ENCODE assay signal across 20 cellular contexts in the genomic region with DNA sequence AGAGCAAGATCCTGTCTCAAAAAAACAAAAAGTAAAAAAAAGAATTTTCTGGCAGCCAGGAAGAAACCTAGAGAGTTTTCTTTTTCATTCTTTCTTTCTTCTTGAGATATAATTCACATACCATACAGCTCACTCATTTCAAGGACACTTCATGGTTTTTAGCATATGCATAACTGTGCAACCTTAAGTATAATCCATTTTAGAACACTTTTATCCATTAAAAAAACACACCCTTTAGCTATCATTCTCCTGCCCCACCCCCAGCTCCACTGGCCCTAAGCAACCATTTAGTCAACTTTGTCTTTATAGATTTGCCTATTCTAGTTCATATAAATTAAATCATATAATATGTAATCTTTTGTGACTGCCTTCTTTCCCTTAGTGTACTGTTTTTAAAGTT. TPM values are rescaled to one million over a fixed set of nuclear protein-coding genes. Genes with fewer than 3 reads are reported as not detected.
A peak's percentile ranks its signal among the peaks of the same experiment; 100 is the strongest.
DNase-seq lines count a peak whose midpoint lies in the region; FAIRE-seq and TF ChIP-seq lines count a peak whose summit lies in the region.
"Had no signal": no experiment of that assay in that cellular context is flagged by ENCODE, and none has a peak within 500 bp of the region (broad histone marks: within the 10 kb centered on the region; RNA-seq: fewer than 3 reads in every experiment).

No MANE protein-coding gene starts in this region.

- H3K9me3 Mint-ChIP-seq in HFFc6 (peaks cover 4% of the 10 kb centered on the region), astrocyte (ENCODE audit: unreplicated experiment) (peaks cover 9% of the 10 kb centered on the region), type B pancreatic cell (peaks cover 3% of the 10 kb centered on the region)

- peaks cover 56% of the 10 kb centered on the region for H3K4me1 Mint-ChIP-seq in HFFc6 (ENCODE audit: low read depth)
- H3K4me1 Mint-ChIP-seq in astrocyte (ENCODE audit: low read depth, unreplicated experiment): peaks cover 21% of the 10 kb centered on the region
- peaks cover 5% of the 10 kb centered on the region for H3K4me1 Mint-ChIP-seq in type B pancreatic cell (ENCODE audit: unreplicated experiment)
- H3K4me1 Mint-ChIP-seq: CD8-positive, alpha-beta memory T cell; GM23338 had no signal

- H3K79me1 ChIP-seq in mesenchymal stem cell (replicated peaks; ENCODE audit: low read length, poor library complexity, severe bottlenecking): no peaks in the 10 kb centered on the region

- H3K36me3 ChIP-seq in astrocyte (ENCODE audit: insufficient read depth, low read length) (no peaks in the 10 kb centered on the region), mesenchymal stem cell (ENCODE audit: control insufficient read depth in 1 of 2, insufficient read depth in 2 of 2, low read depth in 1 of 2, low read length in 2 of 2) (no peaks in the 10 kb centered on the region)
- no peaks in the 10 kb centered on the region for H3K36me3 ChIP-seq in effector memory CD4-positive, alpha-beta T cell (ENCODE audit: control insufficient read depth, insufficient read depth, low read length)
- H3K36me3 ChIP-seq: BLaER1 had no signal

- H3K4ac ChIP-seq in mesenchymal stem cell (ENCODE audit: low read depth in 1 of 2, low read length in 2 of 2): no peak overlapping the region

- no peak overlapping the region for H3K14ac ChIP-seq in mesenchymal stem cell (ENCODE audit: low read length in 2 of 2)

- no peak overlapping the region for H4K91ac ChIP-seq in mesenchymal stem cell (ENCODE audit: low read length)

- H3K9me3 ChIP-seq in astrocyte (ENCODE audit: insufficient read depth, low read depth, low read length) (no peaks in the 10 kb centered on the region), mesenchymal stem cell (ENCODE audit: control insufficient read depth, low read length) (peaks cover 7% of the 10 kb centered on the region)
- H3K9me3 ChIP-seq in effector memory CD4-positive, alpha-beta T cell (ENCODE audit: control insufficient read depth, low read length): no peaks in the 10 kb centered on the region

- peak overlapping the region; percentile 37; the same call in 1 of the 2 replicates for H3K4me3 Mint-ChIP-seq in HFFc6
- H3K4me3 Mint-ChIP-seq in astrocyte (ENCODE audit: unreplicated experiment): no peak overlapping the region
- no peak overlapping the region for H3K4me3 Mint-ChIP-seq in type B pancreatic cell
- H3K4me3 Mint-ChIP-seq: CD8-positive, alpha-beta memory T cell; GM23338 had no signal

- no peaks in the 10 kb centered on the region for H3K27me3 ChIP-seq in astrocyte (ENCODE audit: insufficient read depth, low read length)
- H3K27me3 ChIP-seq in mesenchymal stem cell (ENCODE audit: control insufficient read depth in 1 of 2, insufficient read depth in 1 of 2, low read length in 2 of 2): no peaks in the 10 kb centered on the region
- no peaks in the 10 kb centered on the region for H3K27me3 ChIP-seq in effector memory CD4-positive, alpha-beta T cell (replicated peaks; ENCODE audit: control insufficient read depth, insufficient read depth, low read length, poor library complexity, severe bottlenecking)
- no peaks in the 10 kb centered on the region for H3K27me3 ChIP-seq in dorsolateral prefrontal cortex
- H3K27me3 ChIP-seq: BLaER1 had no signal

- FAIRE-seq in astrocyte (lab: Jason Lieb, UNC): no peak
- FAIRE-seq: K562 had no signal

- no peak overlapping the region for H2AFZ ChIP-seq in astrocyte (ENCODE audit: low read depth, low read length)
- H2AFZ ChIP-seq in mesenchymal stem cell (ENCODE audit: low read depth, low read length): no peak overlapping the region
- H2AFZ ChIP-seq: GM23338 had no signal

- H3K36me3 Mint-ChIP-seq in HFFc6 (ENCODE audit: low read depth): peaks cover 4% of the 10 kb centered on the region
- no peaks in the 10 kb centered on the region for H3K36me3 Mint-ChIP-seq in astrocyte (ENCODE audit: low read depth, unreplicated experiment)
- H3K36me3 Mint-ChIP-seq in type B pancreatic cell: peaks cover 3% of the 10 kb centered on the region

- H3K27ac ChIP-seq in astrocyte (ENCODE audit: low read depth, low read length) (peak overlapping the region; percentile 11), mesenchymal stem cell (ENCODE audit: low read length, poor library complexity, severe bottlenecking) (peak overlapping the region; percentile 54), dorsolateral prefrontal cortex (no peak overlapping the region)
- no peak overlapping the region for H3K27ac ChIP-seq in effector memory CD4-positive, alpha-beta T cell (ENCODE audit: insufficient read depth, low read length, poor library complexity, severe bottlenecking)
- H3K27ac ChIP-seq: BLaER1, HL-60 had no signal

- H2BK120ac ChIP-seq in mesenchymal stem cell (ENCODE audit: low read depth, low read length): no peak overlapping the region

- no peak overlapping the region for H2AK5ac ChIP-seq in mesenchymal stem cell (ENCODE audit: low read length, severe bottlenecking)

- no peak overlapping the region for H2BK5ac ChIP-seq in mesenchymal stem cell (ENCODE audit: low read depth, low read length, poor library complexity, severe bottlenecking)

- DNase-seq in AG10803 (ENCODE audit: low read depth) (peak; percentile 30), HFFc6 (no peak), astrocyte (ENCODE audit: low read depth) (peak; percentile 66), mesenchymal stem cell (no peak), type B pancreatic cell (ENCODE audit: extremely low spot score, unreplicated experiment) (no peak), dorsolateral prefrontal cortex (no peak), NCI-H2227 treated with DMSO at 0.1 percent for 48 hours (lab: John Stamatoyannopoulos, UW) (no peak)
- no peak for DNase-seq in effector memory CD4-positive, alpha-beta T cell
- DNase-seq: ACHN; CD8-positive, alpha-beta memory T cell; DND-41; NCI-H1092; NCI-H1694; NCI-H2107; NCI-H446; NCI-H748 treated with DMSO at 0.1 percent for 48 hours had no signal

- no peak overlapping the region for H3K9ac ChIP-seq in astrocyte (ENCODE audit: low read length)
- H3K9ac ChIP-seq in mesenchymal stem cell (ENCODE audit: low read length): peak overlapping the region; percentile 35
- H3K9ac ChIP-seq: BLaER1 had no signal

- H3K18ac ChIP-seq in mesenchymal stem cell (ENCODE audit: low read depth in 1 of 2, low read length in 2 of 2): no peak overlapping the region

- H3K4me1 ChIP-seq in astrocyte (ENCODE audit: insufficient read depth, low read length) (peaks cover 21% of the 10 kb centered on the region), mesenchymal stem cell (ENCODE audit: control insufficient read depth, insufficient read depth, low read depth, low read length) (peaks cover 4% of the 10 kb centered on the region)
- no peaks in the 10 kb centered on the region for H3K4me1 ChIP-seq in effector memory CD4-positive, alpha-beta T cell (ENCODE audit: control insufficient read depth, insufficient read depth, low read length, poor library complexity, severe bottlenecking)
- H3K4me1 ChIP-seq: BLaER1 had no signal

- peak overlapping the region; percentile 90 for H3K27ac Mint-ChIP-seq in HFFc6
- no peak overlapping the region for H3K27ac Mint-ChIP-seq in astrocyte (ENCODE audit: unreplicated experiment)
- H3K27ac Mint-ChIP-seq in type B pancreatic cell: no peak overlapping the region
- H3K27ac Mint-ChIP-seq: GM23338 had no signal

- no peak overlapping the region for H2BK15ac ChIP-seq in mesenchymal stem cell (ENCODE audit: low read depth, poor library complexity, severe bottlenecking)

- H3K4me2 ChIP-seq in astrocyte (ENCODE audit: low read length) (peak overlapping the region; percentile 57), mesenchymal stem cell (ENCODE audit: low read length, poor library complexity, severe bottlenecking) (no peak overlapping the region)
- H3K4me2 ChIP-seq: BLaER1, GM23338 had no signal

- no peaks in the 10 kb centered on the region for H3K79me2 ChIP-seq in astrocyte (ENCODE audit: insufficient read depth, low read length)

- H3K4me3 ChIP-seq in AG10803 (ENCODE audit: low read length): no peak overlapping the region
- no peak overlapping the region for H3K4me3 ChIP-seq in astrocyte (ENCODE audit: insufficient read depth, low read depth, low read length)
- H3K4me3 ChIP-seq in mesenchymal stem cell (ENCODE audit: insufficient read depth in 1 of 2, low read depth in 1 of 2, low read length in 2 of 2): no peak overlapping the region
- no peak overlapping the region for H3K4me3 ChIP-seq in effector memory CD4-positive, alpha-beta T cell (ENCODE audit: insufficient read depth, low read depth, low read length, poor library complexity, severe bottlenecking)
- no peak overlapping the region for H3K4me3 ChIP-seq in dorsolateral prefrontal cortex
- H3K4me3 ChIP-seq: BLaER1, GM23338, K562 had no signal

- no peak overlapping the region for H3K23ac ChIP-seq in mesenchymal stem cell (ENCODE audit: low read length in 2 of 2)

- H3K27me3 Mint-ChIP-seq in HFFc6 (ENCODE audit: insufficient read depth): no peaks in the 10 kb centered on the region
- no peaks in the 10 kb centered on the region for H3K27me3 Mint-ChIP-seq in astrocyte (ENCODE audit: low read depth, unreplicated experiment)
- H3K27me3 Mint-ChIP-seq in type B pancreatic cell: no peaks in the 10 kb centered on the region

- no peak overlapping the region for H2BK12ac ChIP-seq in mesenchymal stem cell (ENCODE audit: low read length in 2 of 2)

- no peaks in the 10 kb centered on the region for H4K20me1 ChIP-seq in astrocyte (ENCODE audit: insufficient read depth, low read length)
- H4K20me1 ChIP-seq: BLaER1 had no signal

- intact Hi-C loops in dorsolateral prefrontal cortex (cut with DNase I): no loop called here

- no peak for TF ChIP-seq CTCF in AG10803 (conservative IDR thresholded peaks at IDR 0.05; ENCODE audit: low read length)
- TF ChIP-seq CTCF in HFFc6 (IDR thresholded peaks at IDR 0.05): no peak
- no peak for TF ChIP-seq CTCF in astrocyte (IDR thresholded peaks at IDR 0.05; ENCODE audit: insufficient read depth, low read depth, low read length)
- no peak for TF ChIP-seq CTCF in type B pancreatic cell (conservative IDR thresholded peaks at IDR 0.05)
- TF ChIP-seq CTCF in dorsolateral prefrontal cortex (IDR thresholded peaks at IDR 0.05 in 54 of 56, conservative IDR thresholded peaks at IDR 0.05 in 2 of 56; ENCODE audit: low read depth in 1 of 56, partially characterized antibody in 56 of 56): no peak

- H4K8ac ChIP-seq in mesenchymal stem cell (ENCODE audit: low read length): no peak overlapping the region

RNA-seq across cellular contexts. Expression of gene IPO5, which starts 8.1 kb away (rescaled TPM):
- total RNA-seq in HFFc6 (2021; fragmentation: NEBNext Ultra II Directional; extraction: Animal tissue kit (Norgen Biotek cat#: 25700)): 100 to 1,000 TPM; 183 to 247 (median 222) TPM
- 137 and 154 TPM in 2 replicates for total RNA-seq in astrocyte
- polyA plus RNA-seq in mesenchymal stem cell (2013, experiment 1 of 2): 70.6 TPM
- 71.2 TPM for polyA plus RNA-seq in mesenchymal stem cell (2013, experiment 2 of 2)
- total RNA-seq in type B pancreatic cell (ENCODE audit: low replicate concordance): 136 and 202 TPM in 2 replicates
- total RNA-seq in dorsolateral prefrontal cortex: 100 to 1,000 TPM; 104 to 200 (median 141) TPM

Comparison
In these comparisons a context has a peak if more than half of its experiments do, and no peak if none do; other contexts are left out.
1. DNase-seq: peak in AG10803 (single experiment) and astrocyte (single experiment); none in HFFc6 (single experiment), mesenchymal stem cell (single experiment), effector memory CD4-positive, alpha-beta T cell (0 of 3), type B pancreatic cell (single experiment), dorsolateral prefrontal cortex (0 of 10) and NCI-H2227 treated with DMSO at 0.1 percent for 48 hours (single experiment).
2. H3K27ac ChIP-seq: peak in astrocyte (single experiment) and mesenchymal stem cell (single experiment); none in effector memory CD4-positive, alpha-beta T cell (single experiment) and dorsolateral prefrontal cortex (0 of 59).